ENCODE assay signal across 21 cellular contexts in genomic region chr16:54974391-54974790, GRCh38. TPM values are rescaled to one million over a fixed set of nuclear protein-coding genes. Genes with fewer than 3 reads are reported as not detected.
DNase-seq lines count a peak whose midpoint lies in the region; ATAC-seq and TF ChIP-seq lines count a peak whose summit lies in the region.
"Had no signal": no experiment of that assay in that cellular context is flagged by ENCODE, and none has a peak within 500 bp of the region (broad histone marks: within the 10 kb centered on the region; RNA-seq: fewer than 3 reads in every experiment).

No MANE protein-coding gene starts in this region.

- ATAC-seq in GM18511 (IDR thresholded peaks at IDR 0.05; ENCODE audit: unreplicated experiment) (no peak), HG03159 (IDR thresholded peaks at IDR 0.05; ENCODE audit: unreplicated experiment) (no peak), GM19467 (IDR thresholded peaks at IDR 0.05; ENCODE audit: unreplicated experiment) (no peak)
- ATAC-seq: CD8-positive, alpha-beta T cell; HepG2 had no signal

- H3K4me1 Mint-ChIP-seq in nephron progenitor cell (peaks cover 32% of the 10 kb centered on the region), glutamatergic neuron (ENCODE audit: low read depth, unreplicated experiment) (no peaks in the 10 kb centered on the region)
- H3K4me1 Mint-ChIP-seq: B cell, IgD-negative memory B cell had no signal

- H3K27me3 Mint-ChIP-seq in nephron progenitor cell (ENCODE audit: low read depth, poor library complexity) (peaks cover 96% of the 10 kb centered on the region), glutamatergic neuron (ENCODE audit: unreplicated experiment) (peaks cover 2% of the 10 kb centered on the region)
- H3K27me3 Mint-ChIP-seq: IgD-negative memory B cell had no signal

- peaks cover 17% of the 10 kb centered on the region for H3K4me1 ChIP-seq in SJCRH30
- H3K4me1 ChIP-seq: BLaER1 treated with 17β-estradiol and CSF1 and Interleukin-3, amounts not matched to agents 10 nM and 100 nM; HAP-1 had no signal

- H3K9me3 Mint-ChIP-seq in nephron progenitor cell (peaks cover 12% of the 10 kb centered on the region), glutamatergic neuron (ENCODE audit: unreplicated experiment) (no peaks in the 10 kb centered on the region)
- H3K9me3 Mint-ChIP-seq: CD8-positive, alpha-beta T cell; HFFc6 had no signal

- in situ Hi-C loops in KBM-7 (cut with MboI; ENCODE audit: low pct_unique_long_range_greater_than_20kb, low sequenced_read_pairs): loop anchor here (25.0 kb wide), 1 partner anchor 687 kb away; the partner anchor contains the start of gene IRX3

- H3K27ac ChIP-seq in SJCRH30: no peak overlapping the region
- H3K27ac ChIP-seq: BLaER1 treated with 17β-estradiol and CSF1 and Interleukin-3, amounts not matched to agents 10 nM and 100 nM; GM23248; KMS-11 had no signal

- H3K4me3 ChIP-seq in SJCRH30: no peak overlapping the region
- H3K4me3 ChIP-seq: BLaER1 treated with 17β-estradiol and CSF1 and Interleukin-3, amounts not matched to agents 10 nM and 100 nM; GM23248; HAP-1 had no signal

- H3K27ac Mint-ChIP-seq in nephron progenitor cell (no peak overlapping the region), glutamatergic neuron (ENCODE audit: unreplicated experiment) (no peak overlapping the region)
- H3K27ac Mint-ChIP-seq: B cell; CD8-positive, alpha-beta T cell; HFFc6; IgD-negative memory B cell had no signal

- TF ChIP-seq CTCF in nephron progenitor cell (IDR thresholded peaks at IDR 0.05) (no peak), glutamatergic neuron (IDR thresholded peaks at IDR 0.05; ENCODE audit: partially characterized antibody, unreplicated experiment) (no peak)

- H3K36me3 ChIP-seq in SJCRH30: no peaks in the 10 kb centered on the region
- H3K36me3 ChIP-seq: BLaER1 treated with 17β-estradiol and CSF1 and Interleukin-3, amounts not matched to agents 10 nM and 100 nM; HAP-1 had no signal

- H3K4me3 Mint-ChIP-seq in nephron progenitor cell (no peak overlapping the region), glutamatergic neuron (ENCODE audit: unreplicated experiment) (no peak overlapping the region)
- H3K4me3 Mint-ChIP-seq: B cell; CD8-positive, alpha-beta T cell; HFFc6; IgD-negative memory B cell had no signal

- DNase-seq in DMS79 (lab: John Stamatoyannopoulos, UW): peak; percentile 48
- DNase-seq in KBM-7: peak; percentile 20
- peak; percentile 48 to 80 for DNase-seq in SJCRH30
- peak; percentile 70 for DNase-seq in nephron progenitor cell
- no peak for DNase-seq in glutamatergic neuron
- DNase-seq: 8988T; Calu3; CD8-positive, alpha-beta T cell; DMS53; GDM1; GM23248; HFFc6 had no signal

- H3K27me3 ChIP-seq in SJCRH30: no peaks in the 10 kb centered on the region
- H3K27me3 ChIP-seq: BLaER1 treated with 17β-estradiol and CSF1 and Interleukin-3, amounts not matched to agents 10 nM and 100 nM had no signal

- no peaks in the 10 kb centered on the region for H3K9me3 ChIP-seq in SJCRH30 (replicated peaks)
- H3K9me3 ChIP-seq: HAP-1 had no signal

- H3K36me3 Mint-ChIP-seq in nephron progenitor cell (ENCODE audit: low read depth): no peaks in the 10 kb centered on the region
- H3K36me3 Mint-ChIP-seq in glutamatergic neuron (ENCODE audit: unreplicated experiment): no peaks in the 10 kb centered on the region
- H3K36me3 Mint-ChIP-seq: CD8-positive, alpha-beta T cell had no signal

RNA-seq across cellular contexts. Expression of gene IRX5, which starts 43.7 kb away (rescaled TPM):
- 8.3 and 11.4 TPM in 2 replicates for total RNA-seq in SJCRH30 (2014; rRNA removed; shearing (Covaris generic))
- 4.7 TPM for total RNA-seq in glutamatergic neuron (ENCODE audit: unreplicated experiment)
- total RNA-seq: B cell; CD8-positive, alpha-beta T cell; HepG2 had no signal
